In genomic region chr3:150286390-150287147, GRCh38 we compare ENCODE assay signal across 8 cellular contexts.
DNase-seq lines count a peak whose midpoint lies in the region; ATAC-seq, FAIRE-seq and TF ChIP-seq lines count a peak whose summit lies in the region.

No MANE protein-coding gene starts in this region.

- in situ Hi-C loops in HepG2 (cut with HindIII; ENCODE audit: extremely low pct_ligation_motif_present, low pct_unique_long_range_greater_than_20kb): loop anchor here (5.0 kb wide), 1 partner anchor 211 kb away; no protein-coding TSS in a partner anchor

- H3K4me3 ChIP-seq in HepG2 (replicated peaks in 1 of 3; ENCODE audit: insufficient read depth in 1 of 3, low read depth in 2 of 3, low read length in 3 of 3): no peak overlapping the region

- H3K36me3 ChIP-seq in HepG2 (replicated peaks in 1 of 2; ENCODE audit: control insufficient read depth in 1 of 2, insufficient read depth in 2 of 2, low read length in 2 of 2): no peaks in the 10 kb centered on the region

- H3K27ac Mint-ChIP-seq in MCF 10A (ENCODE audit: low read depth, unreplicated experiment): peak overlapping the region; percentile 64
- no peak overlapping the region for H3K27ac Mint-ChIP-seq in activated T-helper 1 cell treated with anti-CD3 and anti-CD28 coated beads, Interleukin-12 subunit alpha, Interleukin-12 subunit beta, Interleukin-2, Interleukin-4 antibody, amounts not matched to agents 30 ng/mL and 10 ng/mL and 1 ng/mL, durations not matched to agents 14 hours and 24 hours and 36 hours

- H2AFZ ChIP-seq in HepG2 (ENCODE audit: low read length): no peak overlapping the region

- H3K27me3 Mint-ChIP-seq in MCF 10A (ENCODE audit: insufficient read depth, unreplicated experiment): no peaks in the 10 kb centered on the region
- peaks cover 32% of the 10 kb centered on the region for H3K27me3 Mint-ChIP-seq in activated T-helper 1 cell treated with anti-CD3 and anti-CD28 coated beads, Interleukin-12 subunit alpha, Interleukin-12 subunit beta, Interleukin-2, Interleukin-4 antibody, amounts not matched to agents 30 ng/mL and 10 ng/mL and 1 ng/mL, durations not matched to agents 14 hours and 24 hours and 36 hours (ENCODE audit: insufficient read depth)

- no peak for TF ChIP-seq POLR2A in HepG2 (IDR thresholded peaks at IDR 0.05; ENCODE audit: insufficient read depth in 1 of 2, low read depth in 2 of 2, low read length in 2 of 2)

- no peaks in the 10 kb centered on the region for H3K9me3 ChIP-seq in HepG2 (ENCODE audit: low read length)

- CTCF ChIA-PET in MCF 10A (lab: Yijun Ruan, JAX) (interaction anchor here (0.6 to 5.2 kb wide), 28 partner anchors 10 to 255 kb away, joined by 3 to 30 read pairs (median 4); partner anchors contain the start of gene TSC22D2), HepG2 (lab: Yijun Ruan, JAX; ENCODE audit: low intra/inter-chr PET ratio, low total read pairs) (interaction anchor here (1.0 to 4.4 kb wide), 2 partner anchors 209 to 217 kb away, joined by 3 to 44 read pairs; no protein-coding TSS in a partner anchor)

- TF ChIP-seq CTCF in MCF 10A (IDR thresholded peaks at IDR 0.05; ENCODE audit: unreplicated experiment): peak; percentile 58
- TF ChIP-seq CTCF in HepG2 (CRISPR knock-in tag; IDR thresholded peaks at IDR 0.05): peak; percentile 63

- no peaks in the 10 kb centered on the region for H3K36me3 Mint-ChIP-seq in MCF 10A (ENCODE audit: insufficient read depth, unreplicated experiment)
- no peaks in the 10 kb centered on the region for H3K36me3 Mint-ChIP-seq in activated T-helper 1 cell treated with anti-CD3 and anti-CD28 coated beads, Interleukin-12 subunit alpha, Interleukin-12 subunit beta, Interleukin-2, Interleukin-4 antibody, amounts not matched to agents 30 ng/mL and 10 ng/mL and 1 ng/mL, durations not matched to agents 14 hours and 24 hours and 36 hours (ENCODE audit: low read depth)

- H3K27ac ChIP-seq in HepG2 (ENCODE audit: extremely low read length, insufficient read depth, low read length): no peak overlapping the region

- BruUV-seq in MCF 10A (replicated peaks; lab: Mats Ljungman, UMichigan) (no TSS peak), HepG2 (replicated peaks; lab: Mats Ljungman, UMichigan) (no TSS peak)

- H3K4me2 ChIP-seq in HepG2 (ENCODE audit: low read depth, low read length): no peak overlapping the region

- DNase-seq in D341Med (ENCODE audit: low spot score) (peak; percentile 52), NCI-H748 treated with DMSO at 0.1 percent for 48 hours (lab: John Stamatoyannopoulos, UW) (peak; percentile 15), MCF 10A (ENCODE audit: unreplicated experiment) (peak; percentile 72), HepG2 (ENCODE audit: low spot score) (peak; percentile 44), hepatic stellate cell (ENCODE audit: low spot score) (no peak)
- no peak for DNase-seq in activated T-helper 1 cell treated with anti-CD3 and anti-CD28 coated beads, Interleukin-12 subunit alpha, Interleukin-12 subunit beta, Interleukin-2, Interleukin-4 antibody, amounts not matched to agents 30 ng/mL and 10 ng/mL and 1 ng/mL, durations not matched to agents 14 hours and 24 hours and 36 hours (ENCODE audit: low spot score)

- WGBS in HepG2 (ENCODE audit: low lambda C conversion rate): 13% methylated on average over 6 of the region's 6 CpGs

- H3K4me1 ChIP-seq in HepG2 (ENCODE audit: insufficient read depth, low read length): no peaks in the 10 kb centered on the region

- H3K4me3 Mint-ChIP-seq in MCF 10A (ENCODE audit: unreplicated experiment): no peak overlapping the region
- H3K4me3 Mint-ChIP-seq in activated T-helper 1 cell treated with anti-CD3 and anti-CD28 coated beads, Interleukin-12 subunit alpha, Interleukin-12 subunit beta, Interleukin-2, Interleukin-4 antibody, amounts not matched to agents 30 ng/mL and 10 ng/mL and 1 ng/mL, durations not matched to agents 14 hours and 24 hours and 36 hours: no peak overlapping the region

- peaks cover 4% of the 10 kb centered on the region for H3K9me3 Mint-ChIP-seq in MCF 10A (ENCODE audit: unreplicated experiment)
- H3K9me3 Mint-ChIP-seq in activated T-helper 1 cell treated with anti-CD3 and anti-CD28 coated beads, Interleukin-12 subunit alpha, Interleukin-12 subunit beta, Interleukin-2, Interleukin-4 antibody, amounts not matched to agents 30 ng/mL and 10 ng/mL and 1 ng/mL, durations not matched to agents 14 hours and 24 hours and 36 hours: no peaks in the 10 kb centered on the region

- no peak overlapping the region for H3K9ac ChIP-seq in HepG2 (ENCODE audit: insufficient read depth, low read depth, low read length)

- POLR2A ChIA-PET in MCF 10A (lab: Yijun Ruan, JAX): interaction anchor here (0.7 to 1.3 kb wide), 12 partner anchors 13 to 260 kb away, joined by 3 to 4 read pairs (median 3); partner anchors contain the start of genes EIF2A, SERP1 and TSC22D2
- POLR2A ChIA-PET in HepG2 (lab: Yijun Ruan, JAX): no interaction called here

- H3K79me2 ChIP-seq in HepG2 (ENCODE audit: insufficient read depth, low read length): no peaks in the 10 kb centered on the region

- ATAC-seq in GM18873 (IDR thresholded peaks at IDR 0.05; ENCODE audit: low FRiP score, unreplicated experiment): peak; percentile 87
- peak; percentile 72 for ATAC-seq in HG03280 (IDR thresholded peaks at IDR 0.05; ENCODE audit: unreplicated experiment)
- ATAC-seq in HepG2: peak; percentile 87

- TF ChIP-seq EP300 in HepG2 (IDR thresholded peaks at IDR 0.05; ENCODE audit: low read depth in 2 of 2, low read length in 2 of 2): no peak
- TF ChIP-seq EP300 in HepG2 (CRISPR knock-in tag; IDR thresholded peaks at IDR 0.05; ENCODE audit: borderline replicate concordance): no peak

- TF ChIP-seq RAD21 in HepG2 (CRISPR knock-in tag; IDR thresholded peaks at IDR 0.05): peak; percentile 31; the same call in 1 of the 2 replicates

- intact Hi-C loops in MCF 10A (cut with micrococcal nuclease): loop anchor here (1.0 kb wide), 3 partner anchors 84 to 209 kb away; partner anchors contain the start of gene TSC22D2
- intact Hi-C loops in HepG2 (cut with micrococcal nuclease; ENCODE audit: unreplicated experiment): loop anchor here (1.0 to 5.0 kb wide), 2 partner anchors 126 to 209 kb away; no protein-coding TSS in a partner anchor
- intact Hi-C loops in activated T-helper 1 cell treated with anti-CD3 and anti-CD28 coated beads, Interleukin-12 subunit alpha, Interleukin-12 subunit beta, Interleukin-2, Interleukin-4 antibody, amounts not matched to agents 30 ng/mL and 10 ng/mL and 1 ng/mL, durations not matched to agents 14 hours and 24 hours and 36 hours (cut with micrococcal nuclease): loop anchor here (1.0 to 2.0 kb wide), 2 partner anchors 122 to 209 kb away; partner anchors contain the start of gene TSC22D2

- peak; percentile 64 for FAIRE-seq in HepG2 (lab: Jason Lieb, UNC)

- H4K20me1 ChIP-seq in HepG2 (ENCODE audit: insufficient read depth, low read length): no peaks in the 10 kb centered on the region

- H3K4me1 Mint-ChIP-seq in MCF 10A (ENCODE audit: insufficient read depth, unreplicated experiment): peaks cover 9% of the 10 kb centered on the region
- H3K4me1 Mint-ChIP-seq in activated T-helper 1 cell treated with anti-CD3 and anti-CD28 coated beads, Interleukin-12 subunit alpha, Interleukin-12 subunit beta, Interleukin-2, Interleukin-4 antibody, amounts not matched to agents 30 ng/mL and 10 ng/mL and 1 ng/mL, durations not matched to agents 14 hours and 24 hours and 36 hours (ENCODE audit: low read depth): no peaks in the 10 kb centered on the region

- H3K27me3 ChIP-seq in HepG2 (ENCODE audit: control insufficient read depth in 1 of 2, insufficient read depth in 2 of 2, low read length in 2 of 2): no peaks in the 10 kb centered on the region

TF ChIP-seq in HepG2, 621 proteins besides CTCF, POLR2A, EP300 and RAD21:
- TF ChIP-seq PPARG (CRISPR knock-in tag; conservative IDR thresholded peaks at IDR 0.05) (no peak), ZNF562 (CRISPR knock-in tag; IDR thresholded peaks at IDR 0.05; ENCODE audit: borderline replicate concordance) (no peak), SMC3 (IDR thresholded peaks at IDR 0.05; ENCODE audit: low read length) (peak; percentile 68), YY1 (IDR thresholded peaks at IDR 0.05; ENCODE audit: insufficient read depth, insufficient replicate concordance, low read depth, low read length) (peak; percentile 54), STAG1 (CRISPR knock-in tag; IDR thresholded peaks at IDR 0.05) (peak; percentile 70)

Comparison
In these comparisons a context has a peak if more than half of its experiments do, and no peak if none do; other contexts are left out.
1. DNase-seq: peak in D341Med (single experiment), NCI-H748 treated with DMSO at 0.1 percent for 48 hours (single experiment), MCF 10A (single experiment) and HepG2 (single experiment); none in activated T-helper 1 cell treated with anti-CD3 and anti-CD28 coated beads, Interleukin-12 subunit alpha, Interleukin-12 subunit beta, Interleukin-2, Interleukin-4 antibody, amounts not matched to agents 30 ng/mL and 10 ng/mL and 1 ng/mL, durations not matched to agents 14 hours and 24 hours and 36 hours (single experiment) and hepatic stellate cell (single experiment).
2. Peak in every context shown above with its lines, with median percentiles within 50 percentile points of each other: ATAC-seq.